9 cellular contexts compared by ENCODE assay signal in the genomic region with DNA sequence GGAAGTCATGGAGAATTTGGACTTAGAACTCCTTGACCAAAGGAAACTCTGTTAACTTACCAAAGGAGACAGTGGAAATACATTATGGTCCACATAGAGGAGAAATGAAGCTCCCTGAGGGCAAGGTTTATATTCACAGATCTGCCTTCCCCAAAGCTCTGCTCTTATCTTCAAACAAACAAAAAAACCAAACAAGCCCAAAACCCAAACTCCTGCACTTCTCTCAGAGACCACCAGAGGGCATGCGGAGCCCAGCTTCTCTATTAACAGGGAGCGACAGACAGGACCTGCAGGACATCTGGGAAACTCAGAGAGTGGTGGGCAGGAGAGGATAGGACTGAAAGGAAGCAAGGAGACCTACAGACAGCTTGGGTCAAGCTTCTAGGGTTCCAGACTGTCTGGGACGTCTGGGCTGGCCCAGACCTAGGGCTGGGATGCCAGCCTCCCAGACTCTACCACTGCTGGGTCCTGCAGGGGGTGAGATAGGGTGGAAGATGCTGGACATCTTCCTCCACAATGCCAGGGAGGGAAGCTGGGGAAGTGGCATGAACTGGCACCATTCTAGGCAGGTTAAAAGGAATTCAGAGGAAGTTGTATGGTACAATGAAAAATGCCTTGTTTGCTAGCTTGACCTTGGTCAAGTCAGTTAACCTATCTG. TPM values are rescaled to one million over a fixed set of nuclear protein-coding genes. Genes with fewer than 3 reads are reported as not detected.
DNase-seq lines count a peak whose midpoint lies in the region; ATAC-seq and TF ChIP-seq lines count a peak whose summit lies in the region.
"Had no signal": no experiment of that assay in that cellular context is flagged by ENCODE, and none has a peak within 500 bp of the region (broad histone marks: within the 10 kb centered on the region; RNA-seq: fewer than 3 reads in every experiment).

No MANE protein-coding gene starts in this region.

- no peaks in the 10 kb centered on the region for H3K36me3 ChIP-seq in KMS-11 (ENCODE audit: insufficient read depth)

- intact Hi-C loops in activated T-helper 2 cell treated with anti-CD3 and anti-CD28 coated beads, Interferon-gamma antibody, Interleukin-2, Interleukin-4, amounts not matched to agents 10 μg/mL and 5 μg/mL and 100 μg/mL, durations not matched to agents 14 hours and 24 hours and 36 hours (cut with micrococcal nuclease) = loop anchor here (1.0 to 2.0 kb wide), 2 partner anchors 22 to 104 kb away; no protein-coding TSS in a partner anchor

- H3K4me3 Mint-ChIP-seq in activated T-helper 2 cell treated with anti-CD3 and anti-CD28 coated beads, Interferon-gamma antibody, Interleukin-2, Interleukin-4, amounts not matched to agents 10 μg/mL and 5 μg/mL and 100 μg/mL, durations not matched to agents 14 hours and 24 hours and 36 hours (ENCODE audit: low read depth) = no peak overlapping the region

- no peaks in the 10 kb centered on the region for H3K9me3 Mint-ChIP-seq in activated T-helper 2 cell treated with anti-CD3 and anti-CD28 coated beads, Interferon-gamma antibody, Interleukin-2, Interleukin-4, amounts not matched to agents 10 μg/mL and 5 μg/mL and 100 μg/mL, durations not matched to agents 14 hours and 24 hours and 36 hours

- peak overlapping the region; percentile 95 for H3K4me2 ChIP-seq in KMS-11

- H3K79me2 ChIP-seq in KMS-11 (ENCODE audit: insufficient read depth, low read depth) = peaks cover 9% of the 10 kb centered on the region

- H3K27ac ChIP-seq in KMS-11 = no peak overlapping the region

- H4K20me1 ChIP-seq in KMS-11 (ENCODE audit: insufficient read depth) = no peaks in the 10 kb centered on the region

- H2AFZ ChIP-seq in KMS-11 (ENCODE audit: low read depth) = no peak overlapping the region; the same call in 1 of the 2 replicates

- ATAC-seq in omental fat pad (ENCODE audit: low FRiP score) (no peak), GM18861 (IDR thresholded peaks at IDR 0.05; ENCODE audit: unreplicated experiment) (no peak), GM18909 (IDR thresholded peaks at IDR 0.05; ENCODE audit: poor library complexity, unreplicated experiment) (no peak)

- H3K27ac Mint-ChIP-seq in activated T-helper 2 cell treated with anti-CD3 and anti-CD28 coated beads, Interferon-gamma antibody, Interleukin-2, Interleukin-4, amounts not matched to agents 10 μg/mL and 5 μg/mL and 100 μg/mL, durations not matched to agents 14 hours and 24 hours and 36 hours = no peak overlapping the region

- DNase-seq in DMS 273 (lab: John Stamatoyannopoulos, UW; ENCODE audit: unreplicated experiment) (peak; percentile 90), RPMI7951 (ENCODE audit: low read depth) (peak; percentile 73), fibroblast of villous mesenchyme (ENCODE audit: low read depth) (peak; percentile 71), omental fat pad (ENCODE audit: low spot score) (peak; percentile 70)
- DNase-seq in activated T-helper 2 cell treated with anti-CD3 and anti-CD28 coated beads, Interferon-gamma antibody, Interleukin-2, Interleukin-4, amounts not matched to agents 10 μg/mL and 5 μg/mL and 100 μg/mL, durations not matched to agents 14 hours and 24 hours and 36 hours (ENCODE audit: low spot score) = peak; percentile 56

- H3K9ac ChIP-seq in KMS-11 = no peak overlapping the region

- H3K36me3 Mint-ChIP-seq in activated T-helper 2 cell treated with anti-CD3 and anti-CD28 coated beads, Interferon-gamma antibody, Interleukin-2, Interleukin-4, amounts not matched to agents 10 μg/mL and 5 μg/mL and 100 μg/mL, durations not matched to agents 14 hours and 24 hours and 36 hours (ENCODE audit: low read depth) = no peaks in the 10 kb centered on the region

- peaks cover 68% of the 10 kb centered on the region for H3K27me3 Mint-ChIP-seq in activated T-helper 2 cell treated with anti-CD3 and anti-CD28 coated beads, Interferon-gamma antibody, Interleukin-2, Interleukin-4, amounts not matched to agents 10 μg/mL and 5 μg/mL and 100 μg/mL, durations not matched to agents 14 hours and 24 hours and 36 hours (ENCODE audit: low read depth)

- no peak overlapping the region for H3K4me3 ChIP-seq in KMS-11 (IDR thresholded peaks at IDR 0.05; ENCODE audit: insufficient read depth, low read depth, low read length)
- no peak overlapping the region for H3K4me3 ChIP-seq in fibroblast of villous mesenchyme (ENCODE audit: low read depth, low read length)

- H3K4me1 ChIP-seq in KMS-11 (ENCODE audit: low read depth, poor library complexity, severe bottlenecking) = peaks cover 39% of the 10 kb centered on the region

- TF ChIP-seq CTCF in KMS-11 (conservative IDR thresholded peaks at IDR 0.05; ENCODE audit: low read depth, low read length) (peak; percentile 99), fibroblast of villous mesenchyme (IDR thresholded peaks at IDR 0.05; ENCODE audit: insufficient read depth, low read depth, low read length) (peak; percentile 99), omental fat pad (IDR thresholded peaks at IDR 0.05) (peak in 2 of 3 donors; percentile 85 to 89)

- H3K4me1 Mint-ChIP-seq in activated T-helper 2 cell treated with anti-CD3 and anti-CD28 coated beads, Interferon-gamma antibody, Interleukin-2, Interleukin-4, amounts not matched to agents 10 μg/mL and 5 μg/mL and 100 μg/mL, durations not matched to agents 14 hours and 24 hours and 36 hours (ENCODE audit: low read depth) = peaks cover 17% of the 10 kb centered on the region

- no peaks in the 10 kb centered on the region for H3K27me3 ChIP-seq in KMS-11 (ENCODE audit: insufficient read depth, low read depth)

RNA-seq across cellular contexts. Expression of a gene that starts 4.0 kb away (rescaled TPM):
- 0.72 and 1.4 TPM in 2 replicates for total RNA-seq in RPMI7951 (2014; rRNA removed; shearing (Covaris generic))
- total RNA-seq in activated T-helper 2 cell treated with anti-CD3 and anti-CD28 coated beads, Interferon-gamma antibody, Interleukin-2, Interleukin-4, amounts not matched to agents 10 μg/mL and 5 μg/mL and 100 μg/mL, durations not matched to agents 14 hours and 24 hours and 36 hours = 0.18 and 0.59 TPM in 2 replicates
- total RNA-seq in fibroblast of villous mesenchyme (not detected in 2 replicates), omental fat pad (1 to 10 TPM in 1 of 4 donors, under 1 TPM in 1, not detected in 2; 0.36 to 2.3 TPM)

RNA-seq across cellular contexts. Expression of a gene that starts 17.1 kb away (rescaled TPM):
- total RNA-seq in RPMI7951 (2014; rRNA removed; shearing (Covaris generic)) = 3.4 and 4.2 TPM in 2 replicates
- not detected in 2 replicates for total RNA-seq in activated T-helper 2 cell treated with anti-CD3 and anti-CD28 coated beads, Interferon-gamma antibody, Interleukin-2, Interleukin-4, amounts not matched to agents 10 μg/mL and 5 μg/mL and 100 μg/mL, durations not matched to agents 14 hours and 24 hours and 36 hours
- total RNA-seq in fibroblast of villous mesenchyme (not detected in 2 replicates), omental fat pad (1 to 10 TPM in 2 of 4 donors, under 1 TPM in 2; 0.19 to 2.7 (median 0.62) TPM)

RNA-seq across cellular contexts. Expression of a gene that starts 45.1 kb away (rescaled TPM):
- total RNA-seq in RPMI7951 (2014; rRNA removed; shearing (Covaris generic)) = not detected in 2 replicates
- total RNA-seq in activated T-helper 2 cell treated with anti-CD3 and anti-CD28 coated beads, Interferon-gamma antibody, Interleukin-2, Interleukin-4, amounts not matched to agents 10 μg/mL and 5 μg/mL and 100 μg/mL, durations not matched to agents 14 hours and 24 hours and 36 hours = not detected in 2 replicates
- not detected in 2 replicates for total RNA-seq in fibroblast of villous mesenchyme
- not detected for total RNA-seq in omental fat pad
- total RNA-seq: activated CD8-positive, alpha-beta memory T cell treated with anti-CD3 and anti-CD28 coated beads for 36 hours had no signal
